In genomic region chr3:186624598-186624997, GRCh38 we compare ENCODE assay signal across 25 cellular contexts. TPM values are rescaled to one million over a fixed set of nuclear protein-coding genes. Genes with fewer than 3 reads are reported as not detected.
DNase-seq lines count a peak whose midpoint lies in the region; ATAC-seq, FAIRE-seq and TF ChIP-seq lines count a peak whose summit lies in the region.
"Had no signal": no experiment of that assay in that cellular context is flagged by ENCODE, and none has a peak within 500 bp of the region (broad histone marks: within the 10 kb centered on the region; RNA-seq: fewer than 3 reads in every experiment).

No MANE protein-coding gene starts in this region.

- no peaks in the 10 kb centered on the region for H3K79me1 ChIP-seq in H1 (ENCODE audit: low read depth, low read length)
- no peaks in the 10 kb centered on the region for H3K79me1 ChIP-seq in trophoblast cell (ENCODE audit: low read length)

- no peak overlapping the region for H2AFZ ChIP-seq in H1 (ENCODE audit: low read length)
- no peak overlapping the region for H2AFZ ChIP-seq in trophoblast cell (ENCODE audit: insufficient read depth, low read length, poor library complexity)

- no peaks in the 10 kb centered on the region for H3K4me1 ChIP-seq in H1 (replicated peaks in 1 of 4; ENCODE audit: control insufficient read depth in 3 of 4, insufficient read depth in 4 of 4, low read length in 3 of 4)
- H3K4me1 ChIP-seq in right lobe of liver = peaks cover 0 to 3% (median 0%) of the 10 kb centered on the region in 4 donors
- H3K4me1 ChIP-seq in trophoblast cell (ENCODE audit: control insufficient read depth in 1 of 2, insufficient read depth in 2 of 2, low read length in 2 of 2) = no peaks in the 10 kb centered on the region
- H3K4me1 ChIP-seq in esophagus muscularis mucosa = no peaks in the 10 kb centered on the region
- H3K4me1 ChIP-seq: BE2C, BLaER1 had no signal

- ATAC-seq in right lobe of liver (no peak), HG02610 (IDR thresholded peaks at IDR 0.05; ENCODE audit: unreplicated experiment) (no peak)

- no peak overlapping the region for H4K5ac ChIP-seq in H1 (ENCODE audit: insufficient read length, low read depth, low read length)

- TF ChIP-seq CTCF in H1 (IDR thresholded peaks at IDR 0.05; ENCODE audit: control extremely low read depth in 1 of 3, insufficient read depth in 1 of 3, low read depth in 1 of 3, low read length in 3 of 3) = no peak
- TF ChIP-seq CTCF in right lobe of liver (IDR thresholded peaks at IDR 0.05) = no peak
- no peak for TF ChIP-seq CTCF in GM20000 (IDR thresholded peaks at IDR 0.05; ENCODE audit: extremely low read depth, missing control alignments)
- TF ChIP-seq CTCF in esophagus muscularis mucosa (IDR thresholded peaks at IDR 0.05) = no peak

- H3K23me2 ChIP-seq in H1 (ENCODE audit: low read depth, low read length) = peaks cover 1% of the 10 kb centered on the region; the same call in 1 of the 2 replicates

- TF ChIP-seq EP300 in H1 (IDR thresholded peaks at IDR 0.05; ENCODE audit: borderline replicate concordance in 1 of 2, low read depth in 2 of 2, low read length in 2 of 2) (no peak), esophagus muscularis mucosa (IDR thresholded peaks at IDR 0.05) (no peak)

- H3K36me3 ChIP-seq in H1 (ENCODE audit: control insufficient read depth in 2 of 4, insufficient read depth in 4 of 4, low read length in 3 of 4) = no peaks in the 10 kb centered on the region
- H3K36me3 ChIP-seq in right lobe of liver = peaks cover 0 to 5% (median 2%) of the 10 kb centered on the region in 4 donors
- no peaks in the 10 kb centered on the region for H3K36me3 ChIP-seq in trophoblast cell (ENCODE audit: control insufficient read depth in 1 of 2, insufficient read depth in 2 of 2, low read length in 2 of 2)
- H3K36me3 ChIP-seq in esophagus muscularis mucosa = no peaks in the 10 kb centered on the region
- H3K36me3 ChIP-seq: BE2C, BLaER1 had no signal

- H3K23ac ChIP-seq in H1 (ENCODE audit: insufficient read length) (no peak overlapping the region), trophoblast cell (ENCODE audit: low read length) (peak overlapping the region; percentile 97)

- H3K4me2 ChIP-seq in H1 (ENCODE audit: insufficient read depth in 1 of 2, low read depth in 2 of 2, low read length in 2 of 2) = no peak overlapping the region
- no peak overlapping the region for H3K4me2 ChIP-seq in trophoblast cell (ENCODE audit: low read length)
- H3K4me2 ChIP-seq: BLaER1 had no signal

- intact Hi-C loops in right lobe of liver (cut with DNase I) (no loop called here), esophagus muscularis mucosa (cut with DNase I) (no loop called here)

- H3K56ac ChIP-seq in H1 (replicated peaks; ENCODE audit: insufficient read length, low read depth, low read length) = no peak overlapping the region

- DNase-seq in H1 (ENCODE audit: low read depth in 1 of 2, low spot score in 2 of 2) = no peak
- no peak for DNase-seq in right lobe of liver
- no peak for DNase-seq in trophoblast cell
- no peak for DNase-seq in GM20000 (ENCODE audit: low spot score)
- DNase-seq in esophagus muscularis mucosa (ENCODE audit: extremely low spot score) = no peak
- DNase-seq: 8988T; ACHN; BE2C; C1 segment of cervical spinal cord; CD4-positive, alpha-beta memory T cell; CD4-positive, CD25-positive, alpha-beta regulatory T cell; CD8-positive, alpha-beta memory T cell; COR-L47; DMS 273 treated with DMSO at 0.1 percent for 48 hours; DMS153; DMS53; DMS79 treated with DMSO at 0.1 percent for 48 hours; GF-D8 had no signal

- H2BK120ac ChIP-seq in H1 (replicated peaks; ENCODE audit: low read depth, low read length) (no peak overlapping the region), trophoblast cell (ENCODE audit: insufficient read depth, low read length, poor library complexity) (no peak overlapping the region)

- CTCF ChIA-PET in H1 (lab: Charles Lee; ENCODE audit: partially characterized antibody) = interaction anchor here (1.1 to 6.1 kb wide), 4 partner anchors 10 to 148 kb away, joined by 3 to 67 read pairs (median 4); partner anchors contain the start of gene AHSG

- POLR2A ChIA-PET in H1 (lab: Charles Lee; ENCODE audit: partially characterized antibody) = interaction anchor here (1.6 to 3.5 kb wide), 2 partner anchors 10 to 159 kb away, joined by 4 to 17 read pairs; partner anchors contain the start of gene EIF4A2

- no peak overlapping the region for H4K91ac ChIP-seq in H1 (replicated peaks; ENCODE audit: insufficient read length, low read length)
- H4K91ac ChIP-seq in trophoblast cell (ENCODE audit: low read depth, low read length) = no peak overlapping the region

- no peak overlapping the region; the same call in 1 of the 2 replicates for H2BK20ac ChIP-seq in H1 (ENCODE audit: low read length)

- H3K9ac ChIP-seq in H1 (replicated peaks in 1 of 4; ENCODE audit: extremely low read depth in 1 of 4, low read depth in 3 of 4, low read length in 3 of 4) = no peak overlapping the region
- H3K9ac ChIP-seq in trophoblast cell (ENCODE audit: low read length) = no peak overlapping the region
- H3K9ac ChIP-seq: BLaER1 had no signal

- no peak overlapping the region for H4K8ac ChIP-seq in H1 (ENCODE audit: extremely low read depth, insufficient read depth, low read length)
- no peak overlapping the region for H4K8ac ChIP-seq in trophoblast cell (ENCODE audit: low read depth, low read length)

- H2AK5ac ChIP-seq in H1 (ENCODE audit: low read depth, low read length) (no peak overlapping the region), trophoblast cell (ENCODE audit: low read length) (no peak overlapping the region)

- H3K4ac ChIP-seq in H1 (replicated peaks; ENCODE audit: insufficient read length, low read depth, low read length) (no peak overlapping the region), trophoblast cell (ENCODE audit: low read depth, low read length) (no peak overlapping the region)

- no peaks in the 10 kb centered on the region for H3K79me2 ChIP-seq in H1 (ENCODE audit: control insufficient read depth in 1 of 2, insufficient read depth in 2 of 2, low read length in 2 of 2)
- no peaks in the 10 kb centered on the region for H3K79me2 ChIP-seq in trophoblast cell (ENCODE audit: control insufficient read depth, insufficient read depth, low read length, poor library complexity)

- no peak for TF ChIP-seq POLR2A in H1 (IDR thresholded peaks at IDR 0.05; ENCODE audit: control extremely low read depth in 1 of 2, low read depth in 2 of 2, low read length in 2 of 2)
- peak; percentile 19 for TF ChIP-seq POLR2A in right lobe of liver (IDR thresholded peaks at IDR 0.05)
- TF ChIP-seq POLR2A in esophagus muscularis mucosa (IDR thresholded peaks at IDR 0.05; ENCODE audit: low read depth) = no peak

- H3K9me3 ChIP-seq in H1 (ENCODE audit: insufficient read depth in 2 of 2, low read depth in 1 of 2, low read length in 1 of 2) (no peaks in the 10 kb centered on the region), right lobe of liver (no peaks in the 10 kb centered on the region), trophoblast cell (ENCODE audit: insufficient read depth, low read depth, low read length) (no peaks in the 10 kb centered on the region), esophagus muscularis mucosa (no peaks in the 10 kb centered on the region)
- H3K9me3 ChIP-seq: BE2C, BLaER1 had no signal

- H3K18ac ChIP-seq in H1 (ENCODE audit: extremely low read depth, low read length) (no peak overlapping the region), trophoblast cell (ENCODE audit: low read length) (no peak overlapping the region)

- no peaks in the 10 kb centered on the region for H4K20me1 ChIP-seq in H1 (replicated peaks in 1 of 2; ENCODE audit: control insufficient read depth in 1 of 2, insufficient read depth in 2 of 2, low read length in 2 of 2)
- H4K20me1 ChIP-seq: BLaER1 had no signal

- H3K14ac ChIP-seq in H1 (ENCODE audit: insufficient read length) (no peak overlapping the region), trophoblast cell (ENCODE audit: low read length) (no peak overlapping the region)

- no peak for TF ChIP-seq RAD21 in H1 (IDR thresholded peaks at IDR 0.05 in 1 of 2, conservative IDR thresholded peaks at IDR 0.05 in 1 of 2; ENCODE audit: low read depth in 2 of 2, low read length in 2 of 2)

- H3K27ac ChIP-seq in H1 (ENCODE audit: low read depth, low read length) (no peak overlapping the region), right lobe of liver (no peak overlapping the region), trophoblast cell (ENCODE audit: low read depth, low read length) (no peak overlapping the region), esophagus muscularis mucosa (replicated peaks in 1 of 4) (no peak overlapping the region)
- H3K27ac ChIP-seq: BLaER1 had no signal

- H2BK12ac ChIP-seq in H1 (ENCODE audit: low read depth, low read length) (peak overlapping the region; percentile 56; the same call in 1 of the 2 replicates), trophoblast cell (ENCODE audit: low read length) (no peak overlapping the region)

- WGBS in H1 (ENCODE audit: extremely low coverage in 1 of 2, insufficient coverage in 1 of 2, insufficient read length in 1 of 2, insufficient replicate concordance in 2 of 2, low coverage in 1 of 2, low lambda C conversion rate in 2 of 2, missing lambda C conversion rate in 1 of 2), 2 experiments = 90% methylated on average over 4 of the region's 4 CpGs; no CpG with 5 or more reads in 1 of the 2 experiments
- 69% methylated on average over 4 of the region's 4 CpGs for WGBS in right lobe of liver (ENCODE audit: insufficient coverage, low coverage, low lambda C conversion rate, missing lambda C conversion rate)
- WGBS in trophoblast cell (ENCODE audit: extremely low coverage, insufficient coverage, insufficient read length) = no CpG with 5 or more reads among the region's 4 CpGs
- 78% methylated on average over 4 of the region's 4 CpGs for WGBS in esophagus muscularis mucosa

- no peak overlapping the region for H4K12ac ChIP-seq in trophoblast cell (ENCODE audit: low read depth, low read length)

- H3K27me3 ChIP-seq in H1 (replicated peaks in 1 of 4; ENCODE audit: control insufficient read depth in 3 of 4, extremely low read depth in 1 of 4, insufficient read depth in 3 of 4, low read length in 3 of 4) (peaks cover 0 to 2% (median 0%) of the 10 kb centered on the region in 4 experiments; a peak in 1 of 7 replicates), right lobe of liver (no peaks in the 10 kb centered on the region), trophoblast cell (ENCODE audit: insufficient read depth, low read length) (no peaks in the 10 kb centered on the region), esophagus muscularis mucosa (peaks cover 0 to 18% (median 0%) of the 10 kb centered on the region in 4 donors)
- H3K27me3 ChIP-seq: BLaER1 had no signal

- no peak overlapping the region for H2BK15ac ChIP-seq in H1 (ENCODE audit: low read length)

- H2BK5ac ChIP-seq in H1 (ENCODE audit: low read depth, low read length) (no peak overlapping the region), trophoblast cell (ENCODE audit: low read depth, low read length, poor library complexity) (no peak overlapping the region)

- H3K4me3 ChIP-seq in H1 (ENCODE audit: extremely low read depth in 1 of 4, insufficient read depth in 2 of 4, low read depth in 3 of 4, low read length in 4 of 4) (no peak overlapping the region), right lobe of liver (no peak overlapping the region), trophoblast cell (ENCODE audit: low read depth, low read length) (no peak overlapping the region), esophagus muscularis mucosa (no peak overlapping the region)
- H3K4me3 ChIP-seq: BLaER1 had no signal

- FAIRE-seq in H1 (lab: Jason Lieb, UNC) = no peak
- FAIRE-seq: GM12891, GM19239 had no signal

RNA-seq across cellular contexts. Expression of gene AHSG, which starts 11.7 kb away (rescaled TPM):
- 0.78 and 1.1 TPM in 2 replicates for total RNA-seq in H1 (2021; fragmentation: NEBNext Ultra II Directional; extraction: Animal tissue kit (Norgen Biotek cat#: 25700))
- polyA plus RNA-seq in H1 (2011; rRNA removed) = 0.68 and 0.86 TPM in 2 replicates
- polyA plus RNA-seq in H1 (2011; cell fraction: cytosol; rRNA removed) = 2.4 TPM
- 0.47 TPM for polyA plus RNA-seq in H1 (2011; cell fraction: nucleus; rRNA removed)
- 0.46 to 1.1 TPM (median 0.57 TPM) in 4 replicates for polyA plus RNA-seq in H1 (2012, experiment 1 of 2)
- polyA plus RNA-seq in H1 (2012, experiment 2 of 2) = 0.46 TPM
- 0.69 TPM for polyA plus RNA-seq in H1 (2013, experiment 1 of 2)
- 0.61 TPM for polyA plus RNA-seq in H1 (2013, experiment 2 of 2)
- polyA minus RNA-seq in H1 (2011; rRNA and poly(A)+ RNA removed) = 0.46 TPM in 1 of 2 replicates, not detected in the other
- polyA minus RNA-seq in H1 (2011; cell fraction: cytosol; rRNA and poly(A)+ RNA removed) = 0.66 TPM
- 0.50 TPM for polyA minus RNA-seq in H1 (2011; cell fraction: nucleus; rRNA and poly(A)+ RNA removed)
- total RNA-seq in right lobe of liver (1,000 to 10,000 TPM in 4 of 6 experiments, 100 to 1,000 TPM in 2; 718 to 1,905 (median 1,079) TPM), esophagus muscularis mucosa (not detected)
- not detected in 2 replicates for polyA plus RNA-seq in trophoblast cell (2013)
- total RNA-seq: CD4-positive, alpha-beta memory T cell; CD4-positive, CD25-positive, alpha-beta regulatory T cell; CD8-positive, alpha-beta memory T cell had no signal
- polyA plus RNA-seq: AG04450; CD14-positive monocyte; CD4-positive, alpha-beta memory T cell; CD4-positive, CD25-positive, alpha-beta regulatory T cell; CD8-positive, alpha-beta memory T cell had no signal

RNA-seq across cellular contexts. Expression of gene FETUB, which starts 15.6 kb away (rescaled TPM):
- not detected in 2 replicates for total RNA-seq in H1 (2021; fragmentation: NEBNext Ultra II Directional; extraction: Animal tissue kit (Norgen Biotek cat#: 25700))
- 0.15 TPM in 1 of 2 replicates, not detected in the other for polyA plus RNA-seq in H1 (2011; rRNA removed)
- 0.09 TPM for polyA plus RNA-seq in H1 (2011; cell fraction: cytosol; rRNA removed)
- 0.19 TPM for polyA plus RNA-seq in H1 (2011; cell fraction: nucleus; rRNA removed)
- 0.10 to 0.25 TPM (median 0.19 TPM) in 4 replicates for polyA plus RNA-seq in H1 (2012, experiment 1 of 2)
- not detected for polyA plus RNA-seq in H1 (2012, experiment 2 of 2)
- not detected for polyA plus RNA-seq in H1 (2013, experiment 1 of 2)
- polyA plus RNA-seq in H1 (2013, experiment 2 of 2) = 0.07 TPM
- not detected in 2 replicates for polyA minus RNA-seq in H1 (2011; rRNA and poly(A)+ RNA removed)
- not detected for polyA minus RNA-seq in H1 (2011; cell fraction: cytosol; rRNA and poly(A)+ RNA removed)
- not detected for polyA minus RNA-seq in H1 (2011; cell fraction: nucleus; rRNA and poly(A)+ RNA removed)
- total RNA-seq in right lobe of liver (100 to 1,000 TPM in 1 of 6 experiments, 10 to 100 TPM in 3, 1 to 10 TPM in 2; 4.4 to 195 (median 47.9) TPM), esophagus muscularis mucosa (not detected)
- not detected in 2 replicates for polyA plus RNA-seq in trophoblast cell (2013)
- total RNA-seq: A673; CD4-positive, alpha-beta memory T cell; CD4-positive, CD25-positive, alpha-beta regulatory T cell; CD8-positive, alpha-beta memory T cell had no signal
- polyA plus RNA-seq: AG04450; CD14-positive monocyte; CD4-positive, alpha-beta memory T cell; CD4-positive, CD25-positive, alpha-beta regulatory T cell; CD8-positive, alpha-beta memory T cell had no signal

RNA-seq across cellular contexts. Expression of gene HRG, which starts 41.2 kb away (rescaled TPM):
- total RNA-seq in H1 (2021; fragmentation: NEBNext Ultra II Directional; extraction: Animal tissue kit (Norgen Biotek cat#: 25700)) = 0.15 TPM in 1 of 2 replicates, not detected in the other
- polyA plus RNA-seq in H1 (2011; rRNA removed) = 0.03 TPM in 1 of 2 replicates, not detected in the other
- not detected for polyA plus RNA-seq in H1 (2011; cell fraction: cytosol; rRNA removed)
- not detected for polyA plus RNA-seq in H1 (2011; cell fraction: nucleus; rRNA removed)
- polyA plus RNA-seq in H1 (2012, experiment 1 of 2) = 0.21 TPM in 1 of 4 replicates, not detected in the others
- not detected for polyA plus RNA-seq in H1 (2012, experiment 2 of 2)
- polyA plus RNA-seq in H1 (2013, experiment 1 of 2) = 0.22 TPM
- 0.17 TPM for polyA plus RNA-seq in H1 (2013, experiment 2 of 2)
- not detected in 2 replicates for polyA minus RNA-seq in H1 (2011; rRNA and poly(A)+ RNA removed)
- not detected for polyA minus RNA-seq in H1 (2011; cell fraction: cytosol; rRNA and poly(A)+ RNA removed)
- polyA minus RNA-seq in H1 (2011; cell fraction: nucleus; rRNA and poly(A)+ RNA removed) = not detected
- total RNA-seq in right lobe of liver = 1,000 to 10,000 TPM in 2 of 6 experiments, 100 to 1,000 TPM in 4; 378 to 1,312 (median 664) TPM
- polyA plus RNA-seq in trophoblast cell (2013) = 0.05 TPM in 1 of 2 replicates, not detected in the other
- total RNA-seq in esophagus muscularis mucosa = not detected
- total RNA-seq: A673; CD4-positive, alpha-beta memory T cell; CD4-positive, CD25-positive, alpha-beta regulatory T cell; CD8-positive, alpha-beta memory T cell had no signal
- polyA plus RNA-seq: AG04450; CD14-positive monocyte; CD4-positive, alpha-beta memory T cell; CD4-positive, CD25-positive, alpha-beta regulatory T cell; CD8-positive, alpha-beta memory T cell had no signal

RNA-seq across cellular contexts. Expression of gene DNAJB11, which starts 54.1 kb away (rescaled TPM):
- total RNA-seq in H1 (2021; fragmentation: NEBNext Ultra II Directional; extraction: Animal tissue kit (Norgen Biotek cat#: 25700)) = 63.9 and 67.7 TPM in 2 replicates
- polyA plus RNA-seq in H1 (2011; rRNA removed) = 14.3 and 14.6 TPM in 2 replicates
- 31.5 TPM for polyA plus RNA-seq in H1 (2011; cell fraction: cytosol; rRNA removed)
- polyA plus RNA-seq in H1 (2011; cell fraction: nucleus; rRNA removed) = 10.7 TPM
- polyA plus RNA-seq in H1 (2012, experiment 1 of 2) = 49.6 to 72.3 TPM (median 56.3 TPM) in 4 replicates
- polyA plus RNA-seq in H1 (2012, experiment 2 of 2) = 20.4 TPM
- 96.2 TPM for polyA plus RNA-seq in H1 (2013, experiment 1 of 2)
- 134 TPM for polyA plus RNA-seq in H1 (2013, experiment 2 of 2)
- polyA minus RNA-seq in H1 (2011; rRNA and poly(A)+ RNA removed) = 8.2 and 8.8 TPM in 2 replicates
- polyA minus RNA-seq in H1 (2011; cell fraction: cytosol; rRNA and poly(A)+ RNA removed) = 20.0 TPM
- polyA minus RNA-seq in H1 (2011; cell fraction: nucleus; rRNA and poly(A)+ RNA removed) = 19.1 TPM
- 10 to 100 TPM; 28.4 to 59.1 (median 49.2) TPM for total RNA-seq in right lobe of liver
- polyA plus RNA-seq in trophoblast cell (2013) = 116 and 119 TPM in 2 replicates
- 10 to 100 TPM; 22.9 to 42.1 (median 25.0) TPM for total RNA-seq in esophagus muscularis mucosa

RNA-seq across cellular contexts. Expression of gene TBCCD1, which starts 57.5 kb away (rescaled TPM):
- 13.4 and 13.9 TPM in 2 replicates for total RNA-seq in H1 (2021; fragmentation: NEBNext Ultra II Directional; extraction: Animal tissue kit (Norgen Biotek cat#: 25700))
- polyA plus RNA-seq in H1 (2011; rRNA removed) = 8.4 and 11.3 TPM in 2 replicates
- 9.3 TPM for polyA plus RNA-seq in H1 (2011; cell fraction: cytosol; rRNA removed)
- 6.9 TPM for polyA plus RNA-seq in H1 (2011; cell fraction: nucleus; rRNA removed)
- 7.8 to 11.2 TPM (median 8.2 TPM) in 4 replicates for polyA plus RNA-seq in H1 (2012, experiment 1 of 2)
- polyA plus RNA-seq in H1 (2012, experiment 2 of 2) = 2.6 TPM
- polyA plus RNA-seq in H1 (2013, experiment 1 of 2) = 6.9 TPM
- 7.8 TPM for polyA plus RNA-seq in H1 (2013, experiment 2 of 2)
- polyA minus RNA-seq in H1 (2011; rRNA and poly(A)+ RNA removed) = 20.2 and 20.6 TPM in 2 replicates
- 6.9 TPM for polyA minus RNA-seq in H1 (2011; cell fraction: cytosol; rRNA and poly(A)+ RNA removed)
- 10.5 TPM for polyA minus RNA-seq in H1 (2011; cell fraction: nucleus; rRNA and poly(A)+ RNA removed)
- total RNA-seq in right lobe of liver = 1 to 10 TPM; 6.7 to 8.7 (median 7.5) TPM
- polyA plus RNA-seq in trophoblast cell (2013) = 7.3 and 7.6 TPM in 2 replicates
- total RNA-seq in esophagus muscularis mucosa = 10 to 100 TPM in 3 of 4 donors, 1 to 10 TPM in 1; 9.9 to 13.2 (median 11.5) TPM

Comparison
In these comparisons a context has a peak if more than half of its experiments do, and no peak if none do; other contexts are left out.
1. RNA of gene AHSG, which starts 11.7 kb away (total RNA-seq): 718 to 1,905 TPM in right lobe of liver; 0.78 to 1.1 TPM in H1 and not detected in esophagus muscularis mucosa; every median in the first group is over 100 times any median in the second.
2. RNA of gene HRG, which starts 41.2 kb away (total RNA-seq): 378 to 1,312 TPM in right lobe of liver; 0.15 TPM in H1 and not detected in esophagus muscularis mucosa; every median in the first group is over 100 times any median in the second.